24 cellular contexts compared by ENCODE assay signal in genomic region chr19:34316247-34316646, GRCh38. TPM values are rescaled to one million over a fixed set of nuclear protein-coding genes. Genes with fewer than 3 reads are reported as not detected.
DNase-seq lines count a peak whose midpoint lies in the region; ATAC-seq lines count a peak whose summit lies in the region.
"Had no signal": no experiment of that assay in that cellular context is flagged by ENCODE, and none has a peak within 500 bp of the region (broad histone marks: within the 10 kb centered on the region; RNA-seq: fewer than 3 reads in every experiment).

No MANE protein-coding gene starts in this region.

- no peak overlapping the region for H3K4me3 Mint-ChIP-seq in activated CD4-positive, alpha-beta T cell treated with anti-CD3 and anti-CD28 coated beads, Interleukin-2, amount 10 ng/mL, durations not matched to agents 7 days and 5 days
- peak overlapping the region in 1 of 3 donors; percentile 56 for H3K4me3 Mint-ChIP-seq in T-cell
- H3K4me3 Mint-ChIP-seq: activated CD4-positive, alpha-beta memory T cell treated with anti-CD3 and anti-CD28 coated beads for 36 hours; nephron progenitor cell had no signal

- POLR2A ChIA-PET in activated CD4-positive, alpha-beta T cell treated with anti-CD3 and anti-CD28 coated beads, Interleukin-2, amount 10 ng/mL, durations not matched to agents 7 days and 5 days (lab: Charles Lee) = no interaction called here
- POLR2A ChIA-PET in T-cell (lab: Charles Lee) = interaction anchor here in 1 of 2 donors (0.5 to 0.6 kb wide), 2 partner anchors 106 to 1345 kb away, joined by 3 read pairs; no protein-coding TSS in a partner anchor

- H3K9me3 ChIP-seq in mucosa of rectum (ENCODE audit: control insufficient read depth in 2 of 2, low read length in 2 of 2) (no peaks in the 10 kb centered on the region), thymus (ENCODE audit: control insufficient read depth) (no peaks in the 10 kb centered on the region)
- H3K9me3 ChIP-seq: esophagus squamous epithelium, SJCRH30, tibial nerve had no signal

- no peaks in the 10 kb centered on the region for H3K27me3 Mint-ChIP-seq in activated CD4-positive, alpha-beta T cell treated with anti-CD3 and anti-CD28 coated beads, Interleukin-2, amount 10 ng/mL, durations not matched to agents 7 days and 5 days
- H3K27me3 Mint-ChIP-seq in T-cell = no peaks in the 10 kb centered on the region
- H3K27me3 Mint-ChIP-seq: activated CD4-positive, alpha-beta memory T cell treated with anti-CD3 and anti-CD28 coated beads for 36 hours had no signal

- H3K36me3 ChIP-seq in mucosa of rectum (ENCODE audit: control insufficient read depth in 2 of 2, insufficient read depth in 2 of 2, low read length in 2 of 2) (peaks cover 5 to 6% of the 10 kb centered on the region in 2 donors), thymus (ENCODE audit: control insufficient read depth, insufficient read depth) (peaks cover 8% of the 10 kb centered on the region)
- H3K36me3 ChIP-seq: SJCRH30 had no signal

- 95% methylated on average over 2 of the region's 2 CpGs for WGBS in thymus

- H3K4me3 ChIP-seq in mucosa of rectum (ENCODE audit: low read length in 2 of 2) (no peak overlapping the region), thymus (ENCODE audit: low read length) (no peak overlapping the region)
- H3K4me3 ChIP-seq: esophagus squamous epithelium, SJCRH30, tibial nerve had no signal

- H3K36me3 Mint-ChIP-seq in activated CD4-positive, alpha-beta T cell treated with anti-CD3 and anti-CD28 coated beads, Interleukin-2, amount 10 ng/mL, durations not matched to agents 7 days and 5 days (ENCODE audit: low read depth) = peaks cover 11% of the 10 kb centered on the region
- H3K36me3 Mint-ChIP-seq in T-cell = peaks cover 30% of the 10 kb centered on the region

- H3K27ac Mint-ChIP-seq in activated CD4-positive, alpha-beta T cell treated with anti-CD3 and anti-CD28 coated beads, Interleukin-2, amount 10 ng/mL, durations not matched to agents 7 days and 5 days = peak overlapping the region; percentile 50
- peak overlapping the region; percentile 19 to 82 for H3K27ac Mint-ChIP-seq in T-cell

- CTCF ChIA-PET in activated CD4-positive, alpha-beta T cell treated with anti-CD3 and anti-CD28 coated beads, Interleukin-2, amount 10 ng/mL, durations not matched to agents 7 days and 5 days (lab: Charles Lee) = interaction anchor here (0.9 to 1.2 kb wide), 2 partner anchors 35 to 96 kb away, joined by 3 read pairs; no protein-coding TSS in a partner anchor
- CTCF ChIA-PET in T-cell (lab: Charles Lee) = interaction anchor here in 1 of 2 donors (0.7 kb wide), 1 partner anchor 51 kb away, joined by 3 read pairs; no protein-coding TSS in a partner anchor

- no peak overlapping the region for H3K9ac ChIP-seq in mucosa of rectum (ENCODE audit: low read depth in 1 of 2, low read length in 2 of 2)

- no peaks in the 10 kb centered on the region for H3K9me3 Mint-ChIP-seq in activated CD4-positive, alpha-beta T cell treated with anti-CD3 and anti-CD28 coated beads, Interleukin-2, amount 10 ng/mL, durations not matched to agents 7 days and 5 days
- no peaks in the 10 kb centered on the region for H3K9me3 Mint-ChIP-seq in T-cell
- H3K9me3 Mint-ChIP-seq: activated CD4-positive, alpha-beta memory T cell treated with anti-CD3 and anti-CD28 coated beads for 36 hours; nephron progenitor cell had no signal

- H3K27me3 ChIP-seq in mucosa of rectum (ENCODE audit: control insufficient read depth in 2 of 2, insufficient read depth in 2 of 2, low read length in 2 of 2) = no peaks in the 10 kb centered on the region
- H3K27me3 ChIP-seq in thymus (ENCODE audit: control insufficient read depth, insufficient read depth) = no peaks in the 10 kb centered on the region
- H3K27me3 ChIP-seq: esophagus squamous epithelium, SJCRH30, tibial nerve had no signal

- H3K27ac ChIP-seq in mucosa of rectum (ENCODE audit: low read depth in 2 of 2, low read length in 2 of 2) = peak overlapping the region; percentile 61 to 81
- peak overlapping the region; percentile 31 for H3K27ac ChIP-seq in thymus (ENCODE audit: low read depth)
- H3K27ac ChIP-seq: 22Rv1, SJCRH30 had no signal

- H3K4me1 Mint-ChIP-seq in activated CD4-positive, alpha-beta T cell treated with anti-CD3 and anti-CD28 coated beads, Interleukin-2, amount 10 ng/mL, durations not matched to agents 7 days and 5 days = peaks cover 41% of the 10 kb centered on the region
- peaks cover 61 to 65% (median 63%) of the 10 kb centered on the region in 3 donors for H3K4me1 Mint-ChIP-seq in T-cell

- H3K4me1 ChIP-seq in mucosa of rectum (ENCODE audit: control insufficient read depth in 2 of 2, insufficient read depth in 2 of 2, low read length in 2 of 2) (peaks cover 8 to 28% of the 10 kb centered on the region in 2 donors), thymus (ENCODE audit: control insufficient read depth, insufficient read depth, low read length) (peaks cover 3% of the 10 kb centered on the region)
- H3K4me1 ChIP-seq: SJCRH30 had no signal

- no peak for ATAC-seq in T-cell (replicated peaks in 1 of 4)
- ATAC-seq in GM21723 (IDR thresholded peaks at IDR 0.05; ENCODE audit: unreplicated experiment) = no peak
- ATAC-seq in HG02884 (IDR thresholded peaks at IDR 0.05; ENCODE audit: unreplicated experiment) = no peak
- ATAC-seq: stimulated activated naive CD8-positive, alpha-beta T cell treated with anti-CD3 and anti-CD28 coated beads, Interleukin-15, Interleukin-2, amounts not matched to agents 100 U/mL and 50 U/mL, for 24 hours had no signal

- DNase-seq in activated CD4-positive, alpha-beta T cell treated with anti-CD3 and anti-CD28 coated beads, Interleukin-2, amount 10 ng/mL, durations not matched to agents 7 days and 5 days = no peak
- no peak for DNase-seq in activated CD4-positive, alpha-beta T cell treated with anti-CD3 and anti-CD28 coated beads, Interleukin-2, amount 50 U/mL, for 4 hours
- no peak for DNase-seq in T-cell
- DNase-seq in SIG-M5 (lab: John Stamatoyannopoulos, UW) = no peak
- DNase-seq: activated CD4-positive, alpha-beta memory T cell treated with anti-CD3 and anti-CD28 coated beads for 36 hours; activated naive CD4-positive, alpha-beta T cell treated with Interleukin-2 at 50 U/mL for 16 hours; activated T-cell treated with anti-CD3 and anti-CD28 coated beads for 4 hours; aorta; DMS153; esophagus squamous epithelium; NCI-H187 treated with DMSO at 0.1 percent for 48 hours; NCI-H2227 treated with DMSO at 0.1 percent for 48 hours; NCI-H82; nephron progenitor cell; posterior cingulate gyrus; SJCRH30; stimulated activated CD4-positive, alpha-beta T cell treated with anti-CD3 and anti-CD28 coated beads, Interleukin-2, amount 100 ng/mL, for 48 hours; stimulated activated naive CD8-positive, alpha-beta T cell treated with anti-CD3 and anti-CD28 coated beads, Interleukin-15, Interleukin-2, amounts not matched to agents 100 U/mL and 50 U/mL, for 24 hours had no signal

RNA-seq across cellular contexts. Expression of gene GPI, which starts 48.7 kb away (rescaled TPM):
- total RNA-seq in activated CD4-positive, alpha-beta T cell treated with anti-CD3 and anti-CD28 coated beads, Interleukin-2, amount 10 ng/mL, durations not matched to agents 7 days and 5 days = 100 to 1,000 TPM; 404 to 442 TPM
- total RNA-seq in T-cell = 100 to 1,000 TPM; 108 to 132 (median 126) TPM
- 90.1 TPM for polyA plus RNA-seq in thymus
